ENCODE assay signal across 1 cellular context in genomic region chr10:122053314-122053713, GRCh38.
TF ChIP-seq lines count a peak whose summit lies in the region.

No MANE protein-coding gene starts in this region.

TF ChIP-seq in A549, 52 proteins besides CTCF, POLR2A, EP300 and RAD21 (continued from another document):
- TF ChIP-seq JUN (IDR thresholded peaks at IDR 0.05), result no peak
- no peak for TF ChIP-seq CHD2 (IDR thresholded peaks at IDR 0.05; ENCODE audit: low read length, partially characterized antibody)
- TF ChIP-seq FOXS1 (CRISPR knock-in tag; IDR thresholded peaks at IDR 0.05), result no peak
- no peak for TF ChIP-seq HEYL (CRISPR knock-in tag; IDR thresholded peaks at IDR 0.05)
- no peak for TF ChIP-seq POLR2AphosphoS2 (conservative IDR thresholded peaks at IDR 0.05; ENCODE audit: low read length)
- TF ChIP-seq HMGXB4 (CRISPR knock-in tag; IDR thresholded peaks at IDR 0.05; ENCODE audit: borderline replicate concordance), result no peak
- TF ChIP-seq TP53 (CRISPR knock-in tag; IDR thresholded peaks at IDR 0.05), result no peak
- TF ChIP-seq BHLHE40 (IDR thresholded peaks at IDR 0.05; ENCODE audit: low read depth, low read length), result no peak
- TF ChIP-seq TFCP2L1 (CRISPR knock-in tag; IDR thresholded peaks at IDR 0.05), result no peak
- TF ChIP-seq NPAS2 (CRISPR knock-in tag; IDR thresholded peaks at IDR 0.05; ENCODE audit: borderline replicate concordance), result no peak
